21 cellular contexts compared by ENCODE assay signal in the genomic region with DNA sequence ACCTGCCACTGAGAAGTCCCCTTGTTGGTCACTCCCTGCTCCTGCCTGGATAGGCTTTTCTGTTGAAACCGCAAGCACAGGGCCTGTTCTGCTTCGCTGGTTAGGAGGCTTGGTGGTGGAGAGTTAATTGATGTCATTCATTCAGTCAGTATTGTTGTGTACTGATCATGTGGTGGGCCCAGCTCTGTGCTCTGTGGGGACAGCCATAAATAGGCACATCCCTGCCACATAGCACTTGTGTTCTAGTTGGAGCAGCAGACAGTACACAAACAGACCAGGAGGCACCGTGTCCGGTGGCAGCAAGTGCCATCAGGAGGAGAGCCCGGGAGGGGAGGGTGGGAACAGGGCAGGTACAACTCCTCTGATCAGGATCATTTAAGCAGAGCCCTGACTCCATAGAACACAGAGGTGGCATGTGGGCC.
DNase-seq lines count a peak whose midpoint lies in the region; ATAC-seq lines count a peak whose summit lies in the region.
"Had no signal": no experiment of that assay in that cellular context is flagged by ENCODE, and none has a peak within 500 bp of the region (broad histone marks: within the 10 kb centered on the region; RNA-seq: fewer than 3 reads in every experiment).

No MANE protein-coding gene starts in this region.

- no peaks in the 10 kb centered on the region for H4K20me1 ChIP-seq in BLaER1

- H3K36me3 Mint-ChIP-seq in CD4-positive, alpha-beta memory T cell: no peaks in the 10 kb centered on the region
- H3K36me3 Mint-ChIP-seq in stimulated activated naive B cell treated with anti-CD40 and anti-IgM and Interleukin-4, amounts not matched to agents 10 μg/mL and 1 μg/mL and 100 μg/mL, for 72 hours: no peaks in the 10 kb centered on the region

- DNase-seq in Daoy (ENCODE audit: low read depth) (peak; percentile 22), NCI-H2029 (lab: John Stamatoyannopoulos, UW) (peak; percentile 99), SHP77 treated with DMSO at 0.1 percent for 48 hours (lab: John Stamatoyannopoulos, UW) (peak; percentile 97), hypothalamus (lab: John Stamatoyannopoulos, UW) (no peak)
- no peak for DNase-seq in CD4-positive, alpha-beta memory T cell
- DNase-seq in stimulated activated naive B cell treated with anti-CD40 and anti-IgM and Interleukin-4, amounts not matched to agents 10 μg/mL and 1 μg/mL and 100 μg/mL, for 72 hours: no peak
- DNase-seq: ACHN; activated effector memory CD4-positive, alpha-beta T cell treated with anti-CD3 and anti-CD28 coated beads, Interleukin-2, amount 50 U/mL, for 16 hours; anterior cingulate cortex; Calu3; foreskin keratinocyte; NCI-H2227 treated with DMSO at 0.1 percent for 48 hours; Peyer's patch; sigmoid colon; stimulated activated CD8-positive, alpha-beta memory T cell treated with anti-CD3 and anti-CD28 coated beads, Interleukin-4, amount 100 ng/mL, for 48 hours; WERI-Rb-1 had no signal

- intact Hi-C loops in CD4-positive, alpha-beta memory T cell (cut with micrococcal nuclease): no loop called here

- no peaks in the 10 kb centered on the region for H3K36me3 ChIP-seq in BLaER1
- no peaks in the 10 kb centered on the region for H3K36me3 ChIP-seq in CD4-positive, alpha-beta memory T cell (ENCODE audit: insufficient read depth, low read length)
- H3K36me3 ChIP-seq: neutrophil, Peyer's patch, sigmoid colon, thyroid gland, WERI-Rb-1 had no signal

- CTCF ChIA-PET in CD4-positive, alpha-beta memory T cell (lab: Charles Lee; ENCODE audit: partially characterized antibody): no interaction called here

- H3K4me3 ChIP-seq in BLaER1: no peak overlapping the region
- H3K4me3 ChIP-seq in CD4-positive, alpha-beta memory T cell (ENCODE audit: low read length in 2 of 2): no peak overlapping the region
- H3K4me3 ChIP-seq: K562, Peyer's patch, sigmoid colon, thyroid gland had no signal

- POLR2A ChIA-PET in CD4-positive, alpha-beta memory T cell (lab: Charles Lee; ENCODE audit: partially characterized antibody): no interaction called here

- no peak for ATAC-seq in HG03175 (IDR thresholded peaks at IDR 0.05; ENCODE audit: unreplicated experiment)
- ATAC-seq in stimulated activated naive B cell treated with anti-CD40 and anti-IgM and Interleukin-4, amounts not matched to agents 10 μg/mL and 1 μg/mL and 100 μg/mL, for 72 hours (replicated peaks): no peak
- ATAC-seq: foreskin keratinocyte, K562 had no signal

- H3K4me3 Mint-ChIP-seq in CD4-positive, alpha-beta memory T cell: no peak overlapping the region
- no peak overlapping the region for H3K4me3 Mint-ChIP-seq in stimulated activated naive B cell treated with anti-CD40 and anti-IgM and Interleukin-4, amounts not matched to agents 10 μg/mL and 1 μg/mL and 100 μg/mL, for 72 hours

- H3K27ac Mint-ChIP-seq in CD4-positive, alpha-beta memory T cell: no peak overlapping the region
- no peak overlapping the region for H3K27ac Mint-ChIP-seq in stimulated activated naive B cell treated with anti-CD40 and anti-IgM and Interleukin-4, amounts not matched to agents 10 μg/mL and 1 μg/mL and 100 μg/mL, for 72 hours

- H3K4me1 Mint-ChIP-seq in CD4-positive, alpha-beta memory T cell: peaks cover 0 to 1% (median 0%) of the 10 kb centered on the region in 4 donors
- no peaks in the 10 kb centered on the region for H3K4me1 Mint-ChIP-seq in stimulated activated naive B cell treated with anti-CD40 and anti-IgM and Interleukin-4, amounts not matched to agents 10 μg/mL and 1 μg/mL and 100 μg/mL, for 72 hours

- H3K9me3 ChIP-seq in BLaER1: peaks cover 7% of the 10 kb centered on the region
- H3K9me3 ChIP-seq in CD4-positive, alpha-beta memory T cell (ENCODE audit: control insufficient read depth in 1 of 2, low read length in 2 of 2): no peaks in the 10 kb centered on the region
- H3K9me3 ChIP-seq: neutrophil, Peyer's patch, sigmoid colon, thyroid gland had no signal

- peaks cover 0 to 2% (median 0%) of the 10 kb centered on the region in 8 donors for H3K9me3 Mint-ChIP-seq in CD4-positive, alpha-beta memory T cell
- H3K9me3 Mint-ChIP-seq in stimulated activated naive B cell treated with anti-CD40 and anti-IgM and Interleukin-4, amounts not matched to agents 10 μg/mL and 1 μg/mL and 100 μg/mL, for 72 hours: peaks cover under 1% of the 10 kb centered on the region in 2 donors

- H3K4me2 ChIP-seq in BLaER1: peak overlapping the region; percentile 70

- peaks cover 63% of the 10 kb centered on the region for H3K4me1 ChIP-seq in BLaER1
- no peaks in the 10 kb centered on the region for H3K4me1 ChIP-seq in CD4-positive, alpha-beta memory T cell (ENCODE audit: insufficient read depth, low read length)
- H3K4me1 ChIP-seq: foreskin keratinocyte, Peyer's patch, sigmoid colon had no signal

- no peak overlapping the region; the same call in 1 of the 2 replicates for H3K27ac ChIP-seq in BLaER1
- H3K27ac ChIP-seq in CD4-positive, alpha-beta memory T cell (ENCODE audit: low read depth, low read length): no peak overlapping the region
- H3K27ac ChIP-seq: foreskin keratinocyte, neutrophil, Peyer's patch, sigmoid colon, thyroid gland, WERI-Rb-1 had no signal

- peaks cover 10 to 11% of the 10 kb centered on the region in 2 donors for H3K27me3 Mint-ChIP-seq in CD4-positive, alpha-beta memory T cell
- peaks cover 15 to 24% of the 10 kb centered on the region in 2 donors for H3K27me3 Mint-ChIP-seq in stimulated activated naive B cell treated with anti-CD40 and anti-IgM and Interleukin-4, amounts not matched to agents 10 μg/mL and 1 μg/mL and 100 μg/mL, for 72 hours

- no peak overlapping the region for H3K9ac ChIP-seq in BLaER1

- H3K27me3 ChIP-seq in BLaER1: no peaks in the 10 kb centered on the region
- no peaks in the 10 kb centered on the region for H3K27me3 ChIP-seq in CD4-positive, alpha-beta memory T cell (ENCODE audit: insufficient read depth, low read length)
- H3K27me3 ChIP-seq: foreskin keratinocyte, Peyer's patch, thyroid gland had no signal

Comparison
In these comparisons a context has a peak if more than half of its experiments do, and no peak if none do; other contexts are left out.
1. DNase-seq: peak in Daoy (single experiment), NCI-H2029 (single experiment) and SHP77 treated with DMSO at 0.1 percent for 48 hours (single experiment); none in hypothalamus (0 of 51), CD4-positive, alpha-beta memory T cell (0 of 5) and stimulated activated naive B cell treated with anti-CD40 and anti-IgM and Interleukin-4, amounts not matched to agents 10 μg/mL and 1 μg/mL and 100 μg/mL, for 72 hours (single experiment).